In genomic region chr6:56714273-56714672, GRCh38 we compare ENCODE assay signal across 12 cellular contexts.
DNase-seq lines count a peak whose midpoint lies in the region; ATAC-seq, FAIRE-seq and TF ChIP-seq lines count a peak whose summit lies in the region.
"Had no signal": no experiment of that assay in that cellular context is flagged by ENCODE, and none has a peak within 500 bp of the region (broad histone marks: within the 10 kb centered on the region; RNA-seq: fewer than 3 reads in every experiment).

No MANE protein-coding gene starts in this region.

- ATAC-seq in left lung = peak; percentile 48
- no peak for ATAC-seq in HG02840 (IDR thresholded peaks at IDR 0.05; ENCODE audit: low FRiP score, unreplicated experiment)
- ATAC-seq: T-helper 17 cell had no signal

- H3K36me3 Mint-ChIP-seq in astrocyte (ENCODE audit: low read depth, unreplicated experiment) = peaks cover 11% of the 10 kb centered on the region
- no peaks in the 10 kb centered on the region for H3K36me3 Mint-ChIP-seq in activated naive CD4-positive, alpha-beta T cell treated with anti-CD3 and anti-CD28 coated beads for 36 hours (ENCODE audit: low read depth)
- H3K36me3 Mint-ChIP-seq: immature natural killer cell had no signal

- H3K4me1 Mint-ChIP-seq in astrocyte (ENCODE audit: low read depth, unreplicated experiment) = peaks cover 53% of the 10 kb centered on the region
- no peaks in the 10 kb centered on the region for H3K4me1 Mint-ChIP-seq in activated naive CD4-positive, alpha-beta T cell treated with anti-CD3 and anti-CD28 coated beads for 36 hours (ENCODE audit: low read depth)

- no peaks in the 10 kb centered on the region for H3K36me3 ChIP-seq in astrocyte (ENCODE audit: insufficient read depth, low read length)
- H3K36me3 ChIP-seq in left lung = no peaks in the 10 kb centered on the region
- H3K36me3 ChIP-seq in testis (ENCODE audit: low read depth, missing control alignments) = no peaks in the 10 kb centered on the region

- peak; percentile 31 for DNase-seq in NCI-H82 (lab: John Stamatoyannopoulos, UW)
- DNase-seq in NCI-H82 treated with DMSO at 0.1 percent for 48 hours (lab: John Stamatoyannopoulos, UW; ENCODE audit: unreplicated experiment) = no peak
- no peak for DNase-seq in astrocyte (ENCODE audit: low read depth)
- no peak for DNase-seq in left lung
- no peak for DNase-seq in activated naive CD4-positive, alpha-beta T cell treated with anti-CD3 and anti-CD28 coated beads for 36 hours
- no peak for DNase-seq in testis
- no peak for DNase-seq in NCI-H1694 treated with DMSO at 0.1 percent for 48 hours (lab: John Stamatoyannopoulos, UW)
- DNase-seq: immature natural killer cell, NCI-H1105 treated with DMSO at 0.1 percent for 48 hours, T-helper 17 cell had no signal

- H3K9me3 Mint-ChIP-seq in astrocyte (ENCODE audit: unreplicated experiment) = no peaks in the 10 kb centered on the region
- no peaks in the 10 kb centered on the region for H3K9me3 Mint-ChIP-seq in activated naive CD4-positive, alpha-beta T cell treated with anti-CD3 and anti-CD28 coated beads for 36 hours

- H4K20me1 ChIP-seq in astrocyte (ENCODE audit: insufficient read depth, low read length) = no peaks in the 10 kb centered on the region

- H3K4me1 ChIP-seq in astrocyte (ENCODE audit: insufficient read depth, low read length) (peaks cover 49% of the 10 kb centered on the region), left lung (peaks cover 0 to 12% of the 10 kb centered on the region in 2 donors), testis (no peaks in the 10 kb centered on the region)

- no peaks in the 10 kb centered on the region for H3K27me3 Mint-ChIP-seq in astrocyte (ENCODE audit: low read depth, unreplicated experiment)
- peaks cover 10% of the 10 kb centered on the region for H3K27me3 Mint-ChIP-seq in activated naive CD4-positive, alpha-beta T cell treated with anti-CD3 and anti-CD28 coated beads for 36 hours (ENCODE audit: low read depth)

- H3K27me3 ChIP-seq in astrocyte (ENCODE audit: insufficient read depth, low read length) (no peaks in the 10 kb centered on the region), left lung (no peaks in the 10 kb centered on the region), testis (no peaks in the 10 kb centered on the region)

- H3K4me2 ChIP-seq in astrocyte (ENCODE audit: low read length) = peak overlapping the region; percentile 56

- FAIRE-seq in astrocyte (lab: Jason Lieb, UNC) = no peak

- TF ChIP-seq POLR2A in testis (IDR thresholded peaks at IDR 0.05) = no peak

- no peak overlapping the region for H3K4me3 Mint-ChIP-seq in astrocyte (ENCODE audit: unreplicated experiment)
- no peak overlapping the region for H3K4me3 Mint-ChIP-seq in activated naive CD4-positive, alpha-beta T cell treated with anti-CD3 and anti-CD28 coated beads for 36 hours
- H3K4me3 Mint-ChIP-seq: immature natural killer cell, T-helper 17 cell had no signal

- no peak overlapping the region for H2AFZ ChIP-seq in astrocyte (ENCODE audit: low read depth, low read length)

- intact Hi-C loops in left lung (cut with DNase I) = no loop called here
- intact Hi-C loops in activated naive CD4-positive, alpha-beta T cell treated with anti-CD3 and anti-CD28 coated beads for 36 hours (cut with micrococcal nuclease) = loop anchor here (10.0 kb wide), 1 partner anchor 311 kb away; no protein-coding TSS in a partner anchor
- intact Hi-C loops in testis (cut with DNase I; ENCODE audit: low total_unique reads) = no loop called here

- H3K4me3 ChIP-seq in astrocyte (ENCODE audit: insufficient read depth, low read depth, low read length) = peak overlapping the region; percentile 4
- H3K4me3 ChIP-seq in left lung = no peak overlapping the region
- H3K4me3 ChIP-seq in testis = no peak overlapping the region

- no peaks in the 10 kb centered on the region for H3K9me3 ChIP-seq in astrocyte (ENCODE audit: insufficient read depth, low read depth, low read length)
- no peaks in the 10 kb centered on the region for H3K9me3 ChIP-seq in left lung
- no peaks in the 10 kb centered on the region for H3K9me3 ChIP-seq in testis

- H3K27ac ChIP-seq in astrocyte (ENCODE audit: low read depth, low read length) = peak overlapping the region; percentile 92
- peak overlapping the region; percentile 45 to 57 for H3K27ac ChIP-seq in left lung
- H3K27ac ChIP-seq in testis = no peak overlapping the region
- H3K27ac ChIP-seq: HL-60 had no signal

- 90 to 93% methylated on average over 1 of the region's 1 CpG for whole genome bisulfite sequencing in testis, 2 donors

- CTCF ChIA-PET in activated naive CD4-positive, alpha-beta T cell treated with anti-CD3 and anti-CD28 coated beads for 36 hours (lab: Charles Lee) = no interaction called here

- H3K9ac ChIP-seq in astrocyte (ENCODE audit: low read length) = peak overlapping the region; percentile 66

- peak overlapping the region; percentile 21 for H3K27ac Mint-ChIP-seq in astrocyte (ENCODE audit: unreplicated experiment)
- H3K27ac Mint-ChIP-seq in activated naive CD4-positive, alpha-beta T cell treated with anti-CD3 and anti-CD28 coated beads for 36 hours = no peak overlapping the region
- H3K27ac Mint-ChIP-seq: immature natural killer cell, T-helper 17 cell had no signal

- H3K79me2 ChIP-seq in astrocyte (ENCODE audit: insufficient read depth, low read length) = peaks cover 82% of the 10 kb centered on the region

- no peak for TF ChIP-seq CTCF in astrocyte (IDR thresholded peaks at IDR 0.05; ENCODE audit: insufficient read depth, low read depth, low read length)
- TF ChIP-seq CTCF in left lung (IDR thresholded peaks at IDR 0.05) = no peak
- no peak for TF ChIP-seq CTCF in testis (IDR thresholded peaks at IDR 0.05)

Comparison
In these comparisons a context has a peak if more than half of its experiments do, and no peak if none do; other contexts are left out.
1. H3K27ac ChIP-seq: peak in astrocyte (single experiment) and left lung (2 of 2); none in testis (0 of 2).